ENCODE assay signal across 1 cellular context in the genomic region with DNA sequence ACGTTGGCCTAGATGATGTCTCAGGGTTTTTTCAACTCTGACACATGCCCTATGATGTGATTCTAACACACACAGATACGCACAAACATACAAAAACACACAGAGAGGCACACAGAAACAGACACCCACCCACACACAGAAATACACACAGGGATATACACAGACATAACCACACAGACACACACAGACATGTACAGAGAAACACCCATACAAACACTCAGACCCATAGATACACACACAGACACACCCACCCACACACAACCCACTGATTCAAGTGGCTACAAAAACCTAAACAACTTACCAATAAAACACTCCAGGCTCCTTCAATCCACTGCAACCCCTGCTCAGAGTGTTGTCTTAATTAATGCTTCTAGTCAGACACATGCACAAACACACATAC.
TF ChIP-seq lines count a peak whose summit lies in the region.

No MANE protein-coding gene starts in this region.

TF ChIP-seq in H1, 55 proteins besides CTCF, POLR2A, EP300 and RAD21:
- TF ChIP-seq TCF12 (IDR thresholded peaks at IDR 0.05; ENCODE audit: low read depth, low read length) = no peak
- TF ChIP-seq, protein P1, sequence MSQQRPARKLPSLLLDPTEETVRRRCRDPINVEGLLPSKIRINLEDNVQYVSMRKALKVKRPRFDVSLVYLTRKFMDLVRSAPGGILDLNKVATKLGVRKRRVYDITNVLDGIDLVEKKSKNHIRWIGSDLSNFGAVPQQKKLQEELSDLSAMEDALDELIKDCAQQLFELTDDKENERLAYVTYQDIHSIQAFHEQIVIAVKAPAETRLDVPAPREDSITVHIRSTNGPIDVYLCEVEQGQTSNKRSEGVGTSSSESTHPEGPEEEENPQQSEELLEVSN (IDR thresholded peaks at IDR 0.05) = no peak
- TF ChIP-seq SAP30 (IDR thresholded peaks at IDR 0.05; ENCODE audit: insufficient read depth, insufficient replicate concordance, low read length) = no peak
- no peak for TF ChIP-seq BRCA1 (IDR thresholded peaks at IDR 0.05; ENCODE audit: low read depth, low read length)
- TF ChIP-seq, protein P2, sequence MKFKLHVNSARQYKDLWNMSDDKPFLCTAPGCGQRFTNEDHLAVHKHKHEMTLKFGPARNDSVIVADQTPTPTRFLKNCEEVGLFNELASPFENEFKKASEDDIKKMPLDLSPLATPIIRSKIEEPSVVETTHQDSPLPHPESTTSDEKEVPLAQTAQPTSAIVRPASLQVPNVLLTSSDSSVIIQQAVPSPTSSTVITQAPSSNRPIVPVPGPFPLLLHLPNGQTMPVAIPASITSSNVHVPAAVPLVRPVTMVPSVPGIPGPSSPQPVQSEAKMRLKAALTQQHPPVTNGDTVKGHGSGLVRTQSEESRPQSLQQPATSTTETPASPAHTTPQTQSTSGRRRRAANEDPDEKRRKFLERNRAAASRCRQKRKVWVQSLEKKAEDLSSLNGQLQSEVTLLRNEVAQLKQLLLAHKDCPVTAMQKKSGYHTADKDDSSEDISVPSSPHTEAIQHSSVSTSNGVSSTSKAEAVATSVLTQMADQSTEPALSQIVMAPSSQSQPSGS (IDR thresholded peaks at IDR 0.05; ENCODE audit: low read length) = no peak
- TF ChIP-seq BCL11A (IDR thresholded peaks at IDR 0.05; ENCODE audit: low read depth in 2 of 2, low read length in 2 of 2) = no peak
- TF ChIP-seq JUND (IDR thresholded peaks at IDR 0.05; ENCODE audit: low read length) = no peak
- no peak for TF ChIP-seq POU5F1 (IDR thresholded peaks at IDR 0.05; ENCODE audit: low read depth, low read length)
- TF ChIP-seq SIX5 (IDR thresholded peaks at IDR 0.05; ENCODE audit: low read depth, low read length) = no peak
- no peak for TF ChIP-seq PHF8 (conservative IDR thresholded peaks at IDR 0.05; ENCODE audit: low read depth, low read length)
- TF ChIP-seq NANOG (IDR thresholded peaks at IDR 0.05; ENCODE audit: insufficient read depth, low read depth, low read length, poor library complexity, severe bottlenecking) = no peak
- no peak for TF ChIP-seq EGR1 (IDR thresholded peaks at IDR 0.05; ENCODE audit: borderline replicate concordance, low read depth, low read length)
- no peak for TF ChIP-seq SP2 (IDR thresholded peaks at IDR 0.05; ENCODE audit: low read length)
- TF ChIP-seq RNF2 (IDR thresholded peaks at IDR 0.05; ENCODE audit: borderline replicate concordance, low read depth, low read length, missing control alignments, poor library complexity, severe bottlenecking) = no peak
- TF ChIP-seq KDM5A (IDR thresholded peaks at IDR 0.05; ENCODE audit: low read length) = no peak
- TF ChIP-seq CEBPB (IDR thresholded peaks at IDR 0.05; ENCODE audit: low read depth, low read length) = no peak
- TF ChIP-seq KDM4A (IDR thresholded peaks at IDR 0.05; ENCODE audit: low read depth, low read length, severe bottlenecking) = no peak
- TF ChIP-seq GTF2F1 (IDR thresholded peaks at IDR 0.05; ENCODE audit: borderline replicate concordance, low read depth, low read length) = no peak
- no peak for TF ChIP-seq SIRT6 (IDR thresholded peaks at IDR 0.05; ENCODE audit: low read length)
